Comparison of ENCODE assay signal across 8 cellular contexts in genomic region chr22:17368727-17369552, GRCh38. TPM values are rescaled to one million over a fixed set of nuclear protein-coding genes. Genes with fewer than 3 reads are reported as not detected.
A peak's percentile ranks its signal among the peaks of the same experiment; 100 is the strongest.
DNase-seq lines count a peak whose midpoint lies in the region; ATAC-seq, FAIRE-seq and TF ChIP-seq lines count a peak whose summit lies in the region.

CECR2 (plus strand) TSS chr22:17369460; CDS start chr22:17369784, 324 bp downstream.

- intact Hi-C loops in activated T-helper 1 cell treated with anti-CD3 and anti-CD28 coated beads, Interleukin-12 subunit alpha, Interleukin-12 subunit beta, Interleukin-2, Interleukin-4 antibody, amounts not matched to agents 30 ng/mL and 10 ng/mL and 1 ng/mL, durations not matched to agents 14 hours and 24 hours and 36 hours (cut with micrococcal nuclease), result loop anchor here (2.0 to 5.0 kb wide), 3 partner anchors 88 to 403 kb away; partner anchors contain the start of genes ADA2 and BID
- intact Hi-C loops in left ventricle myocardium inferior (cut with micrococcal nuclease) (no loop called here), pancreas (cut with DNase I) (loop anchor here in 1 of 3 donors (10.0 kb wide), 1 partner anchor 94 kb away; no protein-coding TSS in a partner anchor)

- TF ChIP-seq CTCF in left ventricle myocardium inferior (IDR thresholded peaks at IDR 0.05; ENCODE audit: borderline replicate concordance) (no peak), pancreas (IDR thresholded peaks at IDR 0.05) (no peak)

- FAIRE-seq in pancreas (lab: Jason Lieb, UNC), result no peak

- DNase-seq in G401 (ENCODE audit: low spot score), result peak; percentile 73
- peak; percentile 14 for DNase-seq in NCI-H1694 (lab: John Stamatoyannopoulos, UW)
- DNase-seq in activated T-helper 1 cell treated with anti-CD3 and anti-CD28 coated beads, Interleukin-12 subunit alpha, Interleukin-12 subunit beta, Interleukin-2, Interleukin-4 antibody, amounts not matched to agents 30 ng/mL and 10 ng/mL and 1 ng/mL, durations not matched to agents 14 hours and 24 hours and 36 hours (ENCODE audit: low spot score), result no peak
- peak; percentile 59 for DNase-seq in left ventricle myocardium inferior
- peak; percentile 43 to 74 (median 55) for DNase-seq in pancreas
- no peak for DNase-seq in GF-D8 (lab: John Stamatoyannopoulos, UW)

- peak within 1 kb of the TSS; percentile 80 for H3K4me3 Mint-ChIP-seq in activated T-helper 1 cell treated with anti-CD3 and anti-CD28 coated beads, Interleukin-12 subunit alpha, Interleukin-12 subunit beta, Interleukin-2, Interleukin-4 antibody, amounts not matched to agents 30 ng/mL and 10 ng/mL and 1 ng/mL, durations not matched to agents 14 hours and 24 hours and 36 hours

- in situ Hi-C loops in G401 (cut with HindIII; ENCODE audit: low sequenced_read_pairs), result no loop called here

- WGBS in pancreas, 2 donors, result 0 to 1% methylated on average over 57 to 67 of the region's 69 CpGs

- H3K36me3 Mint-ChIP-seq in activated T-helper 1 cell treated with anti-CD3 and anti-CD28 coated beads, Interleukin-12 subunit alpha, Interleukin-12 subunit beta, Interleukin-2, Interleukin-4 antibody, amounts not matched to agents 30 ng/mL and 10 ng/mL and 1 ng/mL, durations not matched to agents 14 hours and 24 hours and 36 hours (ENCODE audit: low read depth), result peaks cover 5% of the 10 kb centered on the region

- H3K4me1 ChIP-seq in left ventricle myocardium inferior, result peaks cover 46% of the 10 kb centered on the region
- H3K4me1 ChIP-seq in pancreas, result peaks cover 0 to 7% (median 0%) of the 10 kb centered on the region in 3 donors

- no peaks in the 10 kb centered on the region for H3K9me3 ChIP-seq in left ventricle myocardium inferior (replicated peaks)
- no peaks in the 10 kb centered on the region for H3K9me3 ChIP-seq in pancreas

- H3K36me3 ChIP-seq in left ventricle myocardium inferior, result no peaks in the 10 kb centered on the region
- no peaks in the 10 kb centered on the region for H3K36me3 ChIP-seq in pancreas

- no peaks in the 10 kb centered on the region for H3K9me3 Mint-ChIP-seq in activated T-helper 1 cell treated with anti-CD3 and anti-CD28 coated beads, Interleukin-12 subunit alpha, Interleukin-12 subunit beta, Interleukin-2, Interleukin-4 antibody, amounts not matched to agents 30 ng/mL and 10 ng/mL and 1 ng/mL, durations not matched to agents 14 hours and 24 hours and 36 hours

- peak within 1 kb of the TSS; percentile 44 for H3K27ac Mint-ChIP-seq in activated T-helper 1 cell treated with anti-CD3 and anti-CD28 coated beads, Interleukin-12 subunit alpha, Interleukin-12 subunit beta, Interleukin-2, Interleukin-4 antibody, amounts not matched to agents 30 ng/mL and 10 ng/mL and 1 ng/mL, durations not matched to agents 14 hours and 24 hours and 36 hours

- H3K27me3 Mint-ChIP-seq in activated T-helper 1 cell treated with anti-CD3 and anti-CD28 coated beads, Interleukin-12 subunit alpha, Interleukin-12 subunit beta, Interleukin-2, Interleukin-4 antibody, amounts not matched to agents 30 ng/mL and 10 ng/mL and 1 ng/mL, durations not matched to agents 14 hours and 24 hours and 36 hours (ENCODE audit: insufficient read depth), result peaks cover 63% of the 10 kb centered on the region

- ATAC-seq in pancreas, result peak; percentile 77 to 84 (median 82)
- ATAC-seq in HG02973 (IDR thresholded peaks at IDR 0.05; ENCODE audit: unreplicated experiment), result no peak
- ATAC-seq in GM21526 (IDR thresholded peaks at IDR 0.05; ENCODE audit: low FRiP score, unreplicated experiment), result no peak

- H3K4me3 ChIP-seq in left ventricle myocardium inferior (peak within 1 kb of the TSS; percentile 76), pancreas (peak within 1 kb of the TSS; percentile 47 to 67 (median 56))

- H3K4me1 Mint-ChIP-seq in activated T-helper 1 cell treated with anti-CD3 and anti-CD28 coated beads, Interleukin-12 subunit alpha, Interleukin-12 subunit beta, Interleukin-2, Interleukin-4 antibody, amounts not matched to agents 30 ng/mL and 10 ng/mL and 1 ng/mL, durations not matched to agents 14 hours and 24 hours and 36 hours (ENCODE audit: low read depth), result peaks cover 29% of the 10 kb centered on the region

- H3K27me3 ChIP-seq in left ventricle myocardium inferior (ENCODE audit: low read depth) (peaks cover 41% of the 10 kb centered on the region), pancreas (peaks cover 0 to 6% (median 0%) of the 10 kb centered on the region in 4 donors)

- H3K27ac ChIP-seq in left ventricle myocardium inferior (replicated peaks) (peak within 1 kb of the TSS; percentile 88), pancreas (peak within 1 kb of the TSS; percentile 73 to 82 (median 78))

RNA-seq across cellular contexts. Expression of gene CECR2, which starts in this region (rescaled TPM):
- total RNA-seq in G401 (2014; rRNA removed; shearing (Covaris generic)), result 2.0 and 2.1 TPM in 2 replicates
- total RNA-seq in activated T-helper 1 cell treated with anti-CD3 and anti-CD28 coated beads, Interleukin-12 subunit alpha, Interleukin-12 subunit beta, Interleukin-2, Interleukin-4 antibody, amounts not matched to agents 30 ng/mL and 10 ng/mL and 1 ng/mL, durations not matched to agents 14 hours and 24 hours and 36 hours, result 0.05 and 0.18 TPM in 2 replicates
- total RNA-seq in left ventricle myocardium inferior, result 3.1 TPM
- 1 to 10 TPM; 1.2 to 4.4 (median 3.2) TPM for total RNA-seq in pancreas
- polyA plus RNA-seq in pancreas, result 1 to 10 TPM in 1 of 2 donors, under 1 TPM in 1; 0.89 to 2.6 TPM

Comparison
In these comparisons a context has a peak if more than half of its experiments do, and no peak if none do; other contexts are left out.
1. DNase-seq: peak in G401 (single experiment), NCI-H1694 (single experiment), left ventricle myocardium inferior (single experiment) and pancreas (6 of 6); none in activated T-helper 1 cell treated with anti-CD3 and anti-CD28 coated beads, Interleukin-12 subunit alpha, Interleukin-12 subunit beta, Interleukin-2, Interleukin-4 antibody, amounts not matched to agents 30 ng/mL and 10 ng/mL and 1 ng/mL, durations not matched to agents 14 hours and 24 hours and 36 hours (single experiment) and GF-D8 (single experiment).
2. ATAC-seq: peak in pancreas (4 of 4); none in HG02973 (single experiment) and GM21526 (single experiment).